25 cellular contexts compared by ENCODE assay signal in genomic region chr12:108875682-108876361, GRCh38. TPM values are rescaled to one million over a fixed set of nuclear protein-coding genes. Genes with fewer than 3 reads are reported as not detected.
"Had no signal": no experiment of that assay in that cellular context is flagged by ENCODE, and none has a peak within 500 bp of the region (broad histone marks: within the 10 kb centered on the region; RNA-seq: fewer than 3 reads in every experiment).

No MANE protein-coding gene starts in this region.

- H3K27ac Mint-ChIP-seq: activated CD4-positive, alpha-beta T cell treated with anti-CD3 and anti-CD28 coated beads for 36 hours; activated naive CD4-positive, alpha-beta T cell treated with anti-CD3 and anti-CD28 coated beads for 36 hours; activated T-cell treated with anti-CD3 and anti-CD28 coated beads, Interleukin-2, amount 50 U/mL, for 24 hours had no signal

- H3K27ac ChIP-seq: ascending aorta, breast epithelium, coronary artery, gastroesophageal sphincter, heart right ventricle, left lung, prostate gland, right atrium auricular region, tibial nerve had no signal

- H3K4me1 Mint-ChIP-seq: activated CD4-positive, alpha-beta T cell treated with anti-CD3 and anti-CD28 coated beads for 36 hours; neural crest cell had no signal

- H3K27me3 ChIP-seq: ascending aorta, breast epithelium, heart right ventricle, left lung, right atrium auricular region, tibial nerve had no signal

- H3K9me3 Mint-ChIP-seq: activated naive CD4-positive, alpha-beta T cell treated with anti-CD3 and anti-CD28 coated beads for 36 hours; activated T-cell treated with anti-CD3 and anti-CD28 coated beads, Interleukin-2, amount 50 U/mL, for 24 hours; neural crest cell had no signal

- ATAC-seq: gastroesophageal sphincter; heart right ventricle; left lung; stimulated activated naive CD8-positive, alpha-beta T cell treated with anti-CD3 and anti-CD28 coated beads, Interleukin-15, Interleukin-2, amounts not matched to agents 100 U/mL and 50 U/mL, for 24 hours had no signal

- H3K4me3 Mint-ChIP-seq: activated CD4-positive, alpha-beta T cell treated with anti-CD3 and anti-CD28 coated beads for 36 hours; activated naive CD4-positive, alpha-beta T cell treated with anti-CD3 and anti-CD28 coated beads for 36 hours; activated T-cell treated with anti-CD3 and anti-CD28 coated beads, Interleukin-2, amount 50 U/mL, for 24 hours; neural crest cell had no signal

- H3K36me3 ChIP-seq: ascending aorta, breast epithelium, gastroesophageal sphincter, heart right ventricle, left lung, prostate gland, right atrium auricular region, tibial nerve had no signal

- DNase-seq: activated CD4-positive, alpha-beta T cell treated with anti-CD3 and anti-CD28 coated beads for 36 hours; activated CD4-positive, alpha-beta T cell treated with anti-CD3 and anti-CD28 coated beads, Interleukin-2, amount 50 U/mL, for 48 hours; activated naive CD4-positive, alpha-beta T cell treated with anti-CD3 and anti-CD28 coated beads for 36 hours; activated T-cell treated with anti-CD3 and anti-CD28 coated beads, Interleukin-2, amount 50 U/mL, for 24 hours; erythroblast; heart right ventricle; left lung; stimulated activated CD4-positive, alpha-beta T cell treated with anti-CD3 and anti-CD28 coated beads, Interleukin-12 subunit alpha, Interleukin-12 subunit beta, amount 100 ng/mL, for 4 hours; stimulated activated CD4-positive, alpha-beta T cell treated with anti-CD3 and anti-CD28 coated beads, Interleukin-1b, Interleukin-23, amount 100 ng/mL, for 48 hours; stimulated activated naive CD8-positive, alpha-beta T cell treated with anti-CD3 and anti-CD28 coated beads, Interleukin-15, Interleukin-2, amounts not matched to agents 100 U/mL and 50 U/mL, for 24 hours; substantia nigra; T1000 had no signal

- H3K4me1 ChIP-seq: ascending aorta, breast epithelium, heart right ventricle, left lung, prostate gland, right atrium auricular region had no signal

- H3K27me3 Mint-ChIP-seq: activated CD4-positive, alpha-beta T cell treated with anti-CD3 and anti-CD28 coated beads for 36 hours; activated T-cell treated with anti-CD3 and anti-CD28 coated beads, Interleukin-2, amount 50 U/mL, for 24 hours had no signal

- H3K9me3 ChIP-seq: ascending aorta, breast epithelium, gastroesophageal sphincter, left lung, prostate gland, right atrium auricular region, tibial nerve had no signal

- H3K4me3 ChIP-seq: ascending aorta, breast epithelium, coronary artery, gastroesophageal sphincter, heart right ventricle, left lung, prostate gland, right atrium auricular region, tibial nerve had no signal

RNA-seq across cellular contexts. Expression of gene DAO, which starts 4.1 kb away (rescaled TPM):
- total RNA-seq: activated CD4-positive, alpha-beta T cell treated with anti-CD3 and anti-CD28 coated beads for 36 hours; activated naive CD4-positive, alpha-beta T cell treated with anti-CD3 and anti-CD28 coated beads for 36 hours; ascending aorta; breast epithelium; heart right ventricle; kidney epithelial cell; left lung; lung microvascular endothelial cell; myocyte; neural crest cell; osteoblast; prostate gland; right atrium auricular region; T-helper 1 cell treated with Interleukin-12 subunit alpha and Interleukin-12 subunit beta and Interleukin-4 antibody, amounts not matched to agents 30 ng/mL and 1 ng/mL, for 36 hours; tibial nerve had no signal
